In the genomic region with DNA sequence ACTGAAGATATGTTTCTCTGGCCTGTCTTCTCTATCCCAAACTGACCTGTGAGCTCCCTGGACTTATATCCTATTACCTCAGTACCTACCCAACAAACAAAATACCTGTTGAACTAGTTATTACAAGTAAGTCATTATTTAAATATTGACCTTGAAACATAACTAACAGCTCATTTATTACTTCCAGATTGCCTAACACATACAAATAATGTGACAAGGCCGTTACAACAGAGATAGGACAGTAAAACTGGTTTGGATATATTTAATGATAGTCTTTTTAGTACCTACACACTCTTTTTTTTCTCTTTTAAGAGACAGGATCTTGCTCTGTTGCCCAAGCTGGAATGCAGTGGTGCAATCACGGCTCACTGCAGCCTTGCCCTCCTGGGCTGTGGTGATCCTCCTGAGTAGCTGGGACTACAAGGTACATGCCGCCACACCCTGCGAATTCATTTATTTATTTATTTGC, we compare ENCODE assay signal across 23 cellular contexts.
A peak's percentile ranks its signal among the peaks of the same experiment; 100 is the strongest.
DNase-seq lines count a peak whose midpoint lies in the region; ATAC-seq and TF ChIP-seq lines count a peak whose summit lies in the region.
"Had no signal": no experiment of that assay in that cellular context is flagged by ENCODE, and none has a peak within 500 bp of the region (broad histone marks: within the 10 kb centered on the region; RNA-seq: fewer than 3 reads in every experiment).

No MANE protein-coding gene starts in this region.

- H3K27ac ChIP-seq in Peyer's patch = peak overlapping the region in 1 of 4 donors; percentile 22
- no peak overlapping the region for H3K27ac ChIP-seq in left lung
- peak overlapping the region; percentile 31 for H3K27ac ChIP-seq in suprapubic skin
- H3K27ac ChIP-seq: heart left ventricle, vagina had no signal

- ATAC-seq in left lung (peak; percentile 56), HG03159 (IDR thresholded peaks at IDR 0.05; ENCODE audit: unreplicated experiment) (no peak)
- ATAC-seq: heart left ventricle; naive thymus-derived CD8-positive, alpha-beta T cell had no signal

- H3K4me1 ChIP-seq in Peyer's patch (peaks cover 0 to 3% (median 0%) of the 10 kb centered on the region in 4 donors), left lung (peaks cover 0 to 6% of the 10 kb centered on the region in 2 donors), suprapubic skin (peaks cover 4% of the 10 kb centered on the region)
- H3K4me1 ChIP-seq: vagina had no signal

- 73% methylated on average over 4 of the region's 4 CpGs for WGBS in suprapubic skin

- H3K4me3 ChIP-seq in Peyer's patch (no peak overlapping the region), left lung (no peak overlapping the region), suprapubic skin (no peak overlapping the region)
- H3K4me3 ChIP-seq: heart left ventricle, vagina had no signal

- intact Hi-C loops in left lung (cut with DNase I) = no loop called here

- H3K36me3 ChIP-seq in Peyer's patch = peaks cover 0 to 3% (median 0%) of the 10 kb centered on the region in 3 donors
- H3K36me3 ChIP-seq in left lung = peaks cover 0 to 47% of the 10 kb centered on the region in 2 donors
- H3K36me3 ChIP-seq in suprapubic skin = peaks cover 4% of the 10 kb centered on the region

- H3K27me3 ChIP-seq in Peyer's patch = no peaks in the 10 kb centered on the region
- no peaks in the 10 kb centered on the region for H3K27me3 ChIP-seq in left lung
- no peaks in the 10 kb centered on the region for H3K27me3 ChIP-seq in suprapubic skin
- H3K27me3 ChIP-seq: heart left ventricle, vagina had no signal

- no peak for TF ChIP-seq EP300 in suprapubic skin (IDR thresholded peaks at IDR 0.05)

- no peaks in the 10 kb centered on the region for H3K9me3 ChIP-seq in Peyer's patch
- no peaks in the 10 kb centered on the region for H3K9me3 ChIP-seq in left lung
- no peaks in the 10 kb centered on the region for H3K9me3 ChIP-seq in suprapubic skin
- H3K9me3 ChIP-seq: heart left ventricle, vagina had no signal

- peak; percentile 54 for DNase-seq in DMS53 (lab: John Stamatoyannopoulos, UW)
- DNase-seq in Peyer's patch = peak in 2 of 3 donors; percentile 62
- DNase-seq in left lung = no peak
- DNase-seq in suprapubic skin (ENCODE audit: low spot score in 2 of 2) = no peak
- DNase-seq in GM10266 (ENCODE audit: extremely low spot score) = no peak
- DNase-seq in activated CD8-positive, alpha-beta memory T cell treated with anti-CD3 and anti-CD28 coated beads, Interleukin-2, amount 50 U/mL, for 4 hours = no peak
- DNase-seq: activated B cell treated with CpG ODN at 0.5 μM for 24 hours; activated naive CD8-positive, alpha-beta T cell treated with anti-CD3 and anti-CD28 coated beads for 36 hours; CD4-positive, alpha-beta T cell; DMS153; foreskin fibroblast; GOT3; heart left ventricle; Karpas-422; naive thymus-derived CD8-positive, alpha-beta T cell; NCI-H187; NCI-H2171 treated with DMSO at 0.1 percent for 48 hours; NCI-H526 treated with DMSO at 0.1 percent for 48 hours; occipital lobe; retina; RPMI8226 had no signal

- TF ChIP-seq POLR2A in Peyer's patch (IDR thresholded peaks at IDR 0.05) (no peak), suprapubic skin (IDR thresholded peaks at IDR 0.05) (no peak)

- TF ChIP-seq CTCF in Peyer's patch (IDR thresholded peaks at IDR 0.05) = no peak
- TF ChIP-seq CTCF in left lung (IDR thresholded peaks at IDR 0.05) = no peak
- TF ChIP-seq CTCF in suprapubic skin (IDR thresholded peaks at IDR 0.05) = no peak
- no peak for TF ChIP-seq CTCF in GM10266 (IDR thresholded peaks at IDR 0.05; ENCODE audit: control insufficient read depth, insufficient read depth, low read depth, missing control alignments)

Comparison
In these comparisons a context has a peak if more than half of its experiments do, and no peak if none do; other contexts are left out.
1. DNase-seq: peak in DMS53 (single experiment) and Peyer's patch (2 of 3); none in left lung (0 of 2), suprapubic skin (0 of 2), GM10266 (single experiment) and activated CD8-positive, alpha-beta memory T cell treated with anti-CD3 and anti-CD28 coated beads, Interleukin-2, amount 50 U/mL, for 4 hours (single experiment).